In genomic region chr2:55111570-55112228, GRCh38 we compare ENCODE assay signal across 8 cellular contexts.
DNase-seq lines count a peak whose midpoint lies in the region; ATAC-seq, FAIRE-seq and TF ChIP-seq lines count a peak whose summit lies in the region.

No MANE protein-coding gene starts in this region.

- H3K36me3 ChIP-seq in PC-9 (ENCODE audit: low read depth) (no peaks in the 10 kb centered on the region), vagina (no peaks in the 10 kb centered on the region)

- no peak for TF ChIP-seq CTCF in PC-9 (conservative IDR thresholded peaks at IDR 0.05)
- no peak for TF ChIP-seq CTCF in epithelial cell of esophagus (IDR thresholded peaks at IDR 0.05; ENCODE audit: insufficient read depth, low read depth, low read length, missing control alignments)
- no peak for TF ChIP-seq CTCF in vagina (IDR thresholded peaks at IDR 0.05)

- H3K79me2 ChIP-seq in PC-9 (ENCODE audit: low read depth), result peaks cover 28% of the 10 kb centered on the region; the same call in 1 of the 2 replicates

- H3K4me3 ChIP-seq in PC-9 (peak overlapping the region; percentile 11; the same call in 1 of the 2 replicates), epithelial cell of esophagus (ENCODE audit: low read length) (no peak overlapping the region), vagina (no peak overlapping the region)

- no peaks in the 10 kb centered on the region for H3K9me2 ChIP-seq in PC-9 (ENCODE audit: insufficient read depth)

- in situ Hi-C loops in ACHN (cut with HindIII; ENCODE audit: low pct_ligation_motif_present, low pct_unique_long_range_greater_than_20kb, low sequenced_read_pairs), result no loop called here

- BruUV-seq in PC-9 (replicated peaks; lab: Mats Ljungman, UMichigan), result TSS peak; percentile 89

- intact Hi-C loops in PC-9 (cut with micrococcal nuclease; ENCODE audit: unreplicated experiment) (loop anchor here (5.0 kb wide), 1 partner anchor 56 kb away; no protein-coding TSS in a partner anchor), vagina (cut with DNase I) (no loop called here)

- peaks cover 78% of the 10 kb centered on the region for H3F3A ChIP-seq in PC-9 (ENCODE audit: insufficient read depth, low read depth)

- TF ChIP-seq POLR2A in vagina (IDR thresholded peaks at IDR 0.05) (no peak), GM12892 (IDR thresholded peaks at IDR 0.05; ENCODE audit: low read depth, low read length) (no peak)

- POLR2A ChIA-PET in PC-9 (lab: Charles Lee; ENCODE audit: unreplicated experiment), result interaction anchor here (0.7 to 1.3 kb wide), 2 partner anchors 20 to 61 kb away, joined by 5 to 16 read pairs; partner anchors contain the start of gene RTN4

- H4K20me1 ChIP-seq in PC-9 (ENCODE audit: insufficient read depth), result no peaks in the 10 kb centered on the region

- H3K4me2 ChIP-seq in PC-9, result peak overlapping the region; percentile 69

- CTCF ChIA-PET in PC-9 (lab: Charles Lee), result interaction anchor here (0.6 to 1.3 kb wide), 2 partner anchors 11 to 63 kb away, joined by 3 read pairs; no protein-coding TSS in a partner anchor

- DNase-seq in ACHN (peak; percentile 94), PC-9 (peak; percentile 77 to 96), epithelial cell of esophagus (ENCODE audit: low read depth) (peak; percentile 82), middle frontal gyrus (ENCODE audit: extremely low spot score, low spot score) (peak; percentile 51), vagina (ENCODE audit: extremely low spot score in 2 of 2) (peak in 1 of 2 donors; percentile 86), NCI-H1048 (lab: John Stamatoyannopoulos, UW) (no peak), GM12892 (ENCODE audit: insufficient read length) (no peak)

- peak overlapping the region; percentile 49; the same call in 1 of the 2 replicates for H2AFZ ChIP-seq in PC-9

- H3K4me1 ChIP-seq in PC-9 (replicated peaks; ENCODE audit: insufficient read depth) (peaks cover 98% of the 10 kb centered on the region), vagina (peaks cover 19% of the 10 kb centered on the region)

- H3K27me3 ChIP-seq in PC-9 (ENCODE audit: insufficient read depth, low read depth) (no peaks in the 10 kb centered on the region), vagina (no peaks in the 10 kb centered on the region)

- FAIRE-seq in GM12892 (lab: Jason Lieb, UNC), result no peak

- H3K27ac ChIP-seq in PC-9 (peak overlapping the region; percentile 75), vagina (peak overlapping the region; percentile 78)

- H3K9me3 ChIP-seq in PC-9 (ENCODE audit: insufficient read depth, low read depth) (no peaks in the 10 kb centered on the region), vagina (no peaks in the 10 kb centered on the region)

- peak; percentile 62 for ATAC-seq in HG02610 (IDR thresholded peaks at IDR 0.05; ENCODE audit: unreplicated experiment)

Comparison
In these comparisons a context has a peak if more than half of its experiments do, and no peak if none do; other contexts are left out.
1. DNase-seq: peak in ACHN (single experiment), PC-9 (2 of 2), epithelial cell of esophagus (single experiment) and middle frontal gyrus (single experiment); none in NCI-H1048 (single experiment) and GM12892 (single experiment).